ENCODE assay signal across 30 cellular contexts in the genomic region with DNA sequence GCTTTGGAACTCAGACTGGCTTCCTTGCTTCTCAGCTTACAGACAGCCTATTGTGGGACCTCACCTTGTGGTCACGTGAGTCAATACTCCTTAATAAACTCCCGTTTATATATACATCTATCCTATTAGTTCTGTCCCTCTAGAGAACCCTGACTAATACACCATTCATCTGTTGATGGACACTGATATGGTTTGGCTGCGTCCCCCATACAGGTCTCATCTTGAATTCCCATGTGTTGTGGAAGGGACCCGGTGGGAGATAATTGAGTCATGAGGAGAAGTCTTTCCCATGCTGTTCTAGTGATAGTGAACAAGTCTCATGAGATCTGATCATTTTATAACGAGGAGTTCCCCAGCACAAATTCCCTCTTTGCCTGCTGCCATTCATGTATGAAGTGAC. TPM values are rescaled to one million over a fixed set of nuclear protein-coding genes. Genes with fewer than 3 reads are reported as not detected.
"Had no signal": no experiment of that assay in that cellular context is flagged by ENCODE, and none has a peak within 500 bp of the region (broad histone marks: within the 10 kb centered on the region; RNA-seq: fewer than 3 reads in every experiment).

No MANE protein-coding gene starts in this region.

- H3K27ac Mint-ChIP-seq: activated CD4-positive, alpha-beta T cell treated with anti-CD3 and anti-CD28 coated beads, Interleukin-2, amount 10 ng/mL, durations not matched to agents 24 days and 14 days; activated CD8-positive, alpha-beta T cell treated with anti-CD3 and anti-CD28 coated beads for 36 hours; activated T-cell treated with anti-CD3 and anti-CD28 coated beads, Interleukin-2, amount 50 U/mL, for 72 hours; activated T-helper 17 cell treated with anti-CD3 and anti-CD28 coated beads, Interleukin-2, amount 50 U/mL, for 72 hours; T-helper 1 cell treated with Interleukin-12 subunit alpha and Interleukin-12 subunit beta and Interleukin-4 antibody, amounts not matched to agents 30 μg/mL and 1 μg/mL, for 36 hours; T-helper 2 cell treated with Interferon-gamma antibody and Interleukin-4, amounts not matched to agents 5 μg/mL and 100 μg/mL, for 36 hours had no signal

- H3K4me1 Mint-ChIP-seq: activated T-helper 17 cell treated with anti-CD3 and anti-CD28 coated beads, Interleukin-2, amount 50 U/mL, for 72 hours had no signal

- H3K9me3 Mint-ChIP-seq: activated CD8-positive, alpha-beta T cell treated with anti-CD3 and anti-CD28 coated beads for 36 hours; activated T-helper 17 cell treated with anti-CD3 and anti-CD28 coated beads, Interleukin-2, amount 50 U/mL, for 72 hours had no signal

- H3K4me1 ChIP-seq: breast epithelium, Peyer's patch, SJSA1 had no signal

- H3K27ac ChIP-seq: breast epithelium, Peyer's patch, SJSA1 had no signal

- H3K9ac ChIP-seq: KMS-11, SK-N-SH had no signal

- ATAC-seq: activated CD8-positive, alpha-beta T cell treated with anti-CD3 and anti-CD28 coated beads for 36 hours; activated T-cell treated with anti-CD3 and anti-CD28 coated beads, Interleukin-2, amount 50 U/mL, for 72 hours; activated T-helper 17 cell treated with anti-CD3 and anti-CD28 coated beads, Interleukin-2, amount 50 U/mL, for 72 hours had no signal

- H3K27me3 Mint-ChIP-seq: activated naive CD8-positive, alpha-beta T cell treated with anti-CD3 and anti-CD28 coated beads for 36 hours had no signal

- DNase-seq: activated CD4-positive, alpha-beta T cell treated with anti-CD3 and anti-CD28 coated beads, Interleukin-2, amount 10 ng/mL, durations not matched to agents 24 days and 14 days; activated CD4-positive, alpha-beta T cell treated with anti-CD3 and anti-CD28 coated beads, Interleukin-2, amount 50 U/mL, for 4 hours; activated CD8-positive, alpha-beta T cell treated with anti-CD3 and anti-CD28 coated beads for 36 hours; activated effector memory CD4-positive, alpha-beta T cell treated with anti-CD3 and anti-CD28 coated beads, Interleukin-2, amount 50 U/mL, for 16 hours; activated naive CD4-positive, alpha-beta T cell; activated naive CD4-positive, alpha-beta T cell treated with anti-CD3 and anti-CD28 coated beads, Interleukin-2, amount 50 U/mL, for 16 hours; activated naive CD8-positive, alpha-beta T cell treated with anti-CD3 and anti-CD28 coated beads for 36 hours; activated T-cell treated with anti-CD3 and anti-CD28 coated beads, Interleukin-2, amount 50 U/mL, for 1 hour; activated T-cell treated with anti-CD3 and anti-CD28 coated beads, Interleukin-2, amount 50 U/mL, for 72 hours; amniotic stem cell; aorta; central memory CD4-positive, alpha-beta T cell; NCI-H1092; NCI-H1436 treated with DMSO at 0.1 percent for 48 hours; NCI-H1694 treated with DMSO at 0.1 percent for 48 hours; NCI-H2029; NCI-H345; NCI-H524 treated with DMSO at 0.1 percent for 48 hours; Peyer's patch; RPMI8226; SHP77 treated with DMSO at 0.1 percent for 48 hours; SK-N-SH had no signal

- FAIRE-seq: TTC549 had no signal

- H3K9me3 ChIP-seq: breast epithelium, Peyer's patch, SJSA1, SK-N-SH had no signal

- H3K4me3 ChIP-seq: breast epithelium, Peyer's patch, SJSA1 had no signal

- H3K4me3 Mint-ChIP-seq: activated CD4-positive, alpha-beta T cell treated with anti-CD3 and anti-CD28 coated beads, Interleukin-2, amount 10 ng/mL, durations not matched to agents 24 days and 14 days; activated CD8-positive, alpha-beta T cell treated with anti-CD3 and anti-CD28 coated beads for 36 hours; activated naive CD8-positive, alpha-beta T cell treated with anti-CD3 and anti-CD28 coated beads for 36 hours; activated T-cell treated with anti-CD3 and anti-CD28 coated beads, Interleukin-2, amount 50 U/mL, for 72 hours; activated T-helper 17 cell treated with anti-CD3 and anti-CD28 coated beads, Interleukin-2, amount 50 U/mL, for 72 hours; T-helper 1 cell treated with Interleukin-12 subunit alpha and Interleukin-12 subunit beta and Interleukin-4 antibody, amounts not matched to agents 30 μg/mL and 1 μg/mL, for 36 hours; T-helper 2 cell treated with Interferon-gamma antibody and Interleukin-4, amounts not matched to agents 5 μg/mL and 100 μg/mL, for 36 hours had no signal

- H3K36me3 Mint-ChIP-seq: activated naive CD8-positive, alpha-beta T cell treated with anti-CD3 and anti-CD28 coated beads for 36 hours had no signal

- H3K36me3 ChIP-seq: breast epithelium, Peyer's patch, SJSA1 had no signal

- H3K27me3 ChIP-seq: breast epithelium, Peyer's patch, SJSA1 had no signal

RNA-seq across cellular contexts. Expression of gene OTOGL, which starts 57.0 kb away (rescaled TPM):
- total RNA-seq: activated CD4-positive, alpha-beta T cell treated with anti-CD3 and anti-CD28 coated beads, Interleukin-2, amount 10 ng/mL, durations not matched to agents 24 days and 14 days; activated CD8-positive, alpha-beta memory T cell treated with anti-CD3 and anti-CD28 coated beads for 36 hours; activated CD8-positive, alpha-beta T cell treated with anti-CD3 and anti-CD28 coated beads for 36 hours; activated naive CD8-positive, alpha-beta T cell treated with anti-CD3 and anti-CD28 coated beads for 36 hours; activated T-cell treated with anti-CD3 and anti-CD28 coated beads, Interleukin-2, amount 50 U/mL, for 72 hours; activated T-helper 17 cell treated with anti-CD3 and anti-CD28 coated beads, Interleukin-2, amount 50 U/mL, for 72 hours had no signal
